3 cellular contexts compared by ENCODE assay signal in the genomic region with DNA sequence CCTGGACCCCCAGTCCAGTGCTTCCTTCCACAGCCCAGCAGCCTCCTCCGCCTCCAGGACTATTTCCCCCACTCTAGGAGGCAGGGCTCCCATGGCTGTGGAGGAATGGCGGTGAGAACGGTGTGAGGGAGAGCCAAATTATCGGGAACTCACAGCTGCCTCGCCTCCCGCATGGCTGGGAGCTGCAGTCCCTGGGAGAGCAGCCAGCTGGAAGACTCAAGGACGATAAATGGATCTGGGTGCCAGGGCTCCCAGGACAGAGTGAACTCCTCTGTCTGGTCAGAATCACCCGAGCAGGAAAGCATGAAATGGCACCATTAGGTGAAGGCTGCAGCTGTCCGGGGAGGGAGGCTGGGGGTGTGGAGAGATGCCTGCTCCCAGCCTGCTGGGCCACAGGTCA. TPM values are rescaled to one million over a fixed set of nuclear protein-coding genes. Genes with fewer than 3 reads are reported as not detected.
"Had no signal": no experiment of that assay in that cellular context is flagged by ENCODE, and none has a peak within 500 bp of the region (broad histone marks: within the 10 kb centered on the region; RNA-seq: fewer than 3 reads in every experiment).

No MANE protein-coding gene starts in this region.

RNA-seq across cellular contexts. Expression of a gene that starts 32.6 kb away (rescaled TPM):
- total RNA-seq: K562, M059J had no signal
- polyA plus RNA-seq: K562, SK-N-SH had no signal
